In the genomic region with DNA sequence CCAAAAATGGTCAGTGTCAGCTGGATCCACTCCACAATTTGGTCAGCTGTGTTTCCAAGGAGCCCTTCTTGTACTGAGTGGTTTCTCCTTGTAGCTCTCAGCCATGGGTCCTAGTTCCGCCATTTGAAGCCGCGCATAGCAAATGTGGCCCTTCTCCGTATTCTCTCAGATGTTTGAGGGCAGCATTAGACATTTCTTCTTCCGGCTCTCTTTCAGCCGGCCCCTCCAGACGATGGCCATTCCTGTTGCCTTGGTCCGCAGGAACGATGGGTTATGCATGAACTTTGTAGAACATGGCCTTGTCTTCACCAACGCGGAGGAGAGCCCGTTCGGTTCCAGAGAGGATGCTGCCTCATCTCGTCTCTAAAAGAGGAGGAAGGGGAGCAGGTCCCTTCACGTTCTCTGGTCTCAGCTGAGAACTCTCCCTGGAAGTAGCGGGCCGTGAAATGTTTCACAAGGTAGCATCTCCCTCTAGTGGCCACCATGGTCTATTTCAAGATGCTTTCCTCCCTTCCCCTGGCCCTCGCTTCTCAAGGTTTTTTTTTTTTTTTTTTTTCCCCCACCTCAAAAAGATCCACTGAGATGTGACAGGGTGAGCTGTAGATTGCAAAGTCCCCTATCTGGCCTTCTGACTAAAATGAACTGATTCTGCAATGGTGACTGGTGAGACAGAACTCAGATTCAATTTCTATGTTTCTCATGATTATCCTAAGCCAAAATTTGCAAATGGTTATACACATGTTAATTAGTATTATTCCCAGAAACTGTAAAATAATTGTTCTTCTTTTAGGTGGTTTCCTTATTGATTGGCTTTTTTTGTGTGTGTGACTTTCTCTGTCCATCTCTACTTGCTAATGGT, we compare ENCODE assay signal across 8 cellular contexts. TPM values are rescaled to one million over a fixed set of nuclear protein-coding genes. Genes with fewer than 3 reads are reported as not detected.
DNase-seq lines count a peak whose midpoint lies in the region; ATAC-seq, FAIRE-seq and TF ChIP-seq lines count a peak whose summit lies in the region.

No MANE protein-coding gene starts in this region.

- peak overlapping the region; percentile 47 for H3K4me3 ChIP-seq in GM12865 (ENCODE audit: low read depth, low read length)
- peak overlapping the region; percentile 50 for H3K4me3 ChIP-seq in iPS-18a (ENCODE audit: low read length)
- H3K4me3 ChIP-seq in skeletal muscle tissue (ENCODE audit: low read length in 3 of 3): peak overlapping the region; percentile 72 to 86 (median 81)

- TF ChIP-seq CTCF in GM12865 (IDR thresholded peaks at IDR 0.05; ENCODE audit: insufficient read depth, low read depth, low read length, missing control alignments): peak; percentile 87
- TF ChIP-seq CTCF in brain (conservative IDR thresholded peaks at IDR 0.05): peak; percentile 56 to 65

- H3K36me3 ChIP-seq in iPS-18a (ENCODE audit: control insufficient read depth, low read depth, low read length): no peaks in the 10 kb centered on the region
- no peaks in the 10 kb centered on the region for H3K36me3 ChIP-seq in skeletal muscle tissue (ENCODE audit: control insufficient read depth in 3 of 3, insufficient read depth in 3 of 3, low read length in 3 of 3)

- peaks cover 11% of the 10 kb centered on the region for H3K27me3 Mint-ChIP-seq in brain

- H3K27ac Mint-ChIP-seq in brain: peak overlapping the region in 3 of 5 experiments; percentile 39 to 60 (median 40)

- H3K4me1 ChIP-seq in iPS-18a (ENCODE audit: control insufficient read depth, low read depth, low read length) (peaks cover under 1% of the 10 kb centered on the region), skeletal muscle tissue (ENCODE audit: control insufficient read depth in 3 of 3, insufficient read depth in 3 of 3, low read length in 3 of 3) (peaks cover 4 to 5% (median 5%) of the 10 kb centered on the region in 3 donors)

- DNase-seq in GM12865 (ENCODE audit: low read depth): peak; percentile 86
- peak; percentile 81 for DNase-seq in NCI-H2029 (lab: John Stamatoyannopoulos, UW)
- no peak for DNase-seq in mesenteric fat pad (ENCODE audit: low spot score)

- no peaks in the 10 kb centered on the region for H3K9me3 Mint-ChIP-seq in brain

- no peaks in the 10 kb centered on the region for H3K36me3 Mint-ChIP-seq in brain

- peak overlapping the region; percentile 78 to 86 (median 80) for H3K4me3 Mint-ChIP-seq in brain

- H3K27me3 ChIP-seq in iPS-18a (ENCODE audit: control insufficient read depth, insufficient read depth, low read length) (no peaks in the 10 kb centered on the region), skeletal muscle tissue (ENCODE audit: control insufficient read depth in 3 of 3, insufficient read depth in 3 of 3, low read length in 3 of 3) (no peaks in the 10 kb centered on the region)

- no peak overlapping the region for H3K27ac ChIP-seq in iPS-18a (ENCODE audit: low read length)
- H3K27ac ChIP-seq in skeletal muscle tissue (ENCODE audit: low read depth, low read length): no peak overlapping the region

- H3K4me1 Mint-ChIP-seq in brain: peaks cover 11% of the 10 kb centered on the region

- H3K9me3 ChIP-seq in iPS-18a (ENCODE audit: control insufficient read depth, low read depth, low read length) (no peaks in the 10 kb centered on the region), skeletal muscle tissue (ENCODE audit: control insufficient read depth in 3 of 3, low read length in 3 of 3) (no peaks in the 10 kb centered on the region)

- H3K9ac ChIP-seq in iPS-18a (ENCODE audit: low read length) (no peak overlapping the region), skeletal muscle tissue (ENCODE audit: low read depth in 1 of 3, low read length in 3 of 3) (peak overlapping the region; percentile 50 to 76 (median 58))

- peak; percentile 28 for FAIRE-seq in TTC549 (lab: Jason Lieb, UNC)

- peak; percentile 73 for ATAC-seq in HG02870 (IDR thresholded peaks at IDR 0.05; ENCODE audit: unreplicated experiment)

RNA-seq across cellular contexts. Expression of a gene that starts 19.8 kb away (rescaled TPM):
- not detected for polyA plus RNA-seq in brain (ENCODE audit: insufficient read depth, low read depth, low replicate concordance)
- total RNA-seq in skeletal muscle tissue (not detected), mesenteric fat pad (not detected)

RNA-seq across cellular contexts. Expression of a gene that starts 54.3 kb away (rescaled TPM):
- 26.1 TPM for polyA plus RNA-seq in brain (ENCODE audit: insufficient read depth, low read depth, low replicate concordance)
- 13.0 TPM for total RNA-seq in skeletal muscle tissue
- 34.6 TPM for total RNA-seq in mesenteric fat pad
